ENCODE assay signal across 27 cellular contexts in genomic region chrX:37590047-37590446, GRCh38. TPM values are rescaled to one million over a fixed set of nuclear protein-coding genes. Genes with fewer than 3 reads are reported as not detected.
DNase-seq lines count a peak whose midpoint lies in the region; ATAC-seq, FAIRE-seq and TF ChIP-seq lines count a peak whose summit lies in the region.
"Had no signal": no experiment of that assay in that cellular context is flagged by ENCODE, and none has a peak within 500 bp of the region (broad histone marks: within the 10 kb centered on the region; RNA-seq: fewer than 3 reads in every experiment).

No MANE protein-coding gene starts in this region.

- no peaks in the 10 kb centered on the region for H4K20me1 ChIP-seq in HepG2 (ENCODE audit: insufficient read depth, low read length)
- no peaks in the 10 kb centered on the region for H4K20me1 ChIP-seq in astrocyte (ENCODE audit: insufficient read depth, low read length)
- H4K20me1 ChIP-seq in endothelial cell of umbilical vein (replicated peaks; ENCODE audit: control insufficient read depth, extremely low read depth, insufficient read depth, low read length), result no peaks in the 10 kb centered on the region
- H4K20me1 ChIP-seq: BLaER1 had no signal

- POLR2A ChIA-PET in HepG2 (lab: Yijun Ruan, JAX) (no interaction called here), endothelial cell of umbilical vein (lab: Charles Lee) (no interaction called here)

- intact Hi-C loops in HepG2 (cut with micrococcal nuclease; ENCODE audit: unreplicated experiment), result no loop called here
- intact Hi-C loops in right lobe of liver (cut with DNase I), result no loop called here
- intact Hi-C loops in endothelial cell of umbilical vein (cut with micrococcal nuclease), result no loop called here

- H3K4me3 ChIP-seq in HepG2 (replicated peaks in 1 of 3; ENCODE audit: insufficient read depth in 1 of 3, low read depth in 2 of 3, low read length in 3 of 3) (no peak overlapping the region), right lobe of liver (no peak overlapping the region), astrocyte (ENCODE audit: insufficient read depth, low read depth, low read length) (no peak overlapping the region), endothelial cell of umbilical vein (replicated peaks in 1 of 3; ENCODE audit: insufficient read depth in 1 of 3, low read depth in 1 of 3, low read length in 3 of 3) (no peak overlapping the region)
- H3K4me3 ChIP-seq: BLaER1 had no signal

- in situ Hi-C loops in HepG2 (cut with HindIII; ENCODE audit: extremely low pct_ligation_motif_present, low pct_unique_long_range_greater_than_20kb), result no loop called here
- in situ Hi-C loops in GM13977 (cut with MboI; ENCODE audit: low pct_unique_long_range_greater_than_20kb, low sequenced_read_pairs, unreplicated experiment), result no loop called here

- H3K9me1 ChIP-seq in endothelial cell of umbilical vein (replicated peaks; ENCODE audit: control insufficient read depth, extremely low read depth, insufficient read depth, low read length), result no peaks in the 10 kb centered on the region

- TF ChIP-seq RAD21 in HepG2 (CRISPR knock-in tag; IDR thresholded peaks at IDR 0.05), result no peak

- no peaks in the 10 kb centered on the region for H3K36me3 Mint-ChIP-seq in astrocyte (ENCODE audit: low read depth, unreplicated experiment)
- H3K36me3 Mint-ChIP-seq: CD14-positive monocyte; CD4-positive, alpha-beta memory T cell; CD4-positive, CD25-positive, alpha-beta regulatory T cell had no signal

- H3K79me2 ChIP-seq in HepG2 (ENCODE audit: insufficient read depth, low read length) (no peaks in the 10 kb centered on the region), astrocyte (ENCODE audit: insufficient read depth, low read length) (no peaks in the 10 kb centered on the region), endothelial cell of umbilical vein (ENCODE audit: control insufficient read depth, insufficient read depth, low read length) (no peaks in the 10 kb centered on the region)

- H3K9me3 Mint-ChIP-seq in astrocyte (ENCODE audit: unreplicated experiment), result no peaks in the 10 kb centered on the region

- dilution Hi-C loops in endothelial cell of umbilical vein (cut with MboI; ENCODE audit: extremely low pct_ligation_motif_present, low sequenced_read_pairs), result no loop called here

- H3K36me3 ChIP-seq in HepG2 (replicated peaks in 1 of 2; ENCODE audit: control insufficient read depth in 1 of 2, insufficient read depth in 2 of 2, low read length in 2 of 2) (no peaks in the 10 kb centered on the region), right lobe of liver (no peaks in the 10 kb centered on the region), astrocyte (ENCODE audit: insufficient read depth, low read length) (no peaks in the 10 kb centered on the region), endothelial cell of umbilical vein (ENCODE audit: control insufficient read depth in 2 of 2, extremely low read depth in 1 of 2, insufficient read depth in 2 of 2, low read length in 2 of 2) (no peaks in the 10 kb centered on the region)
- H3K36me3 ChIP-seq: BE2C, BLaER1 had no signal

- FAIRE-seq in HepG2 (lab: Jason Lieb, UNC) (no peak), astrocyte (lab: Jason Lieb, UNC) (peak; percentile 86), endothelial cell of umbilical vein (lab: Jason Lieb, UNC) (peak; percentile 75)
- FAIRE-seq: GM12891, GM18507 had no signal

- H3K27ac Mint-ChIP-seq in astrocyte (ENCODE audit: unreplicated experiment), result no peak overlapping the region
- H3K27ac Mint-ChIP-seq: CD14-positive monocyte; CD4-positive, alpha-beta memory T cell; CD4-positive, CD25-positive, alpha-beta regulatory T cell; CD8-positive, alpha-beta memory T cell had no signal

- DNase-seq in HepG2 (ENCODE audit: low spot score) (no peak), right lobe of liver (no peak), astrocyte (ENCODE audit: low read depth) (no peak), endothelial cell of umbilical vein (ENCODE audit: low read depth, low spot score) (no peak), GM13977 (ENCODE audit: low spot score) (no peak)
- DNase-seq: ACHN; BE2C; C1 segment of cervical spinal cord; CD4-positive, alpha-beta memory T cell; CD4-positive, CD25-positive, alpha-beta regulatory T cell; CD8-positive, alpha-beta memory T cell; COR-L47; DMS 273 treated with DMSO at 0.1 percent for 48 hours; DMS153; DMS53; DMS79; DND-41; EL; GF-D8 had no signal

- BruUV-seq in HepG2 (replicated peaks; lab: Mats Ljungman, UMichigan) (no TSS peak), endothelial cell of umbilical vein (replicated peaks; lab: Mats Ljungman, UMichigan) (no TSS peak)

- ATAC-seq in HepG2 (no peak), right lobe of liver (no peak), HG02884 (IDR thresholded peaks at IDR 0.05; ENCODE audit: unreplicated experiment) (no peak), HG02981 (IDR thresholded peaks at IDR 0.05; ENCODE audit: unreplicated experiment) (no peak)

- H3K9me3 ChIP-seq in HepG2 (ENCODE audit: low read length) (no peaks in the 10 kb centered on the region), right lobe of liver (no peaks in the 10 kb centered on the region), astrocyte (ENCODE audit: insufficient read depth, low read depth, low read length) (no peaks in the 10 kb centered on the region), endothelial cell of umbilical vein (replicated peaks; ENCODE audit: control insufficient read depth, insufficient read depth, low read length) (no peaks in the 10 kb centered on the region)
- H3K9me3 ChIP-seq: BE2C had no signal

- H3K4me1 ChIP-seq in HepG2 (ENCODE audit: insufficient read depth, low read length), result no peaks in the 10 kb centered on the region
- H3K4me1 ChIP-seq in right lobe of liver, result no peaks in the 10 kb centered on the region
- H3K4me1 ChIP-seq in astrocyte (ENCODE audit: insufficient read depth, low read length), result no peaks in the 10 kb centered on the region
- no peaks in the 10 kb centered on the region for H3K4me1 ChIP-seq in endothelial cell of umbilical vein (ENCODE audit: control insufficient read depth, extremely low read depth, insufficient read depth, low read length)
- H3K4me1 ChIP-seq: BE2C, BLaER1 had no signal

- H2AFZ ChIP-seq in HepG2 (ENCODE audit: low read length), result no peak overlapping the region
- H2AFZ ChIP-seq in astrocyte (ENCODE audit: low read depth, low read length), result no peak overlapping the region
- no peak overlapping the region for H2AFZ ChIP-seq in endothelial cell of umbilical vein (ENCODE audit: low read depth, low read length)

- no peaks in the 10 kb centered on the region for H3K27me3 ChIP-seq in HepG2 (ENCODE audit: control insufficient read depth in 1 of 2, insufficient read depth in 2 of 2, low read length in 2 of 2)
- H3K27me3 ChIP-seq in right lobe of liver, result no peaks in the 10 kb centered on the region
- H3K27me3 ChIP-seq in astrocyte (ENCODE audit: insufficient read depth, low read length), result no peaks in the 10 kb centered on the region
- no peaks in the 10 kb centered on the region for H3K27me3 ChIP-seq in endothelial cell of umbilical vein (ENCODE audit: control insufficient read depth in 2 of 2, insufficient read depth in 2 of 2, low read length in 2 of 2)
- H3K27me3 ChIP-seq: BE2C, BLaER1 had no signal

- no peak overlapping the region for H3K27ac ChIP-seq in HepG2 (ENCODE audit: extremely low read length, insufficient read depth, low read length)
- no peak overlapping the region for H3K27ac ChIP-seq in right lobe of liver
- H3K27ac ChIP-seq in astrocyte (ENCODE audit: low read depth, low read length), result no peak overlapping the region
- H3K27ac ChIP-seq in endothelial cell of umbilical vein (ENCODE audit: insufficient read depth, low read depth, low read length), result no peak overlapping the region
- H3K27ac ChIP-seq: 22Rv1, BLaER1 had no signal

- no peak overlapping the region for H3K4me3 Mint-ChIP-seq in astrocyte (ENCODE audit: unreplicated experiment)
- H3K4me3 Mint-ChIP-seq: CD14-positive monocyte; CD4-positive, alpha-beta memory T cell; CD4-positive, CD25-positive, alpha-beta regulatory T cell; CD8-positive, alpha-beta memory T cell had no signal

- CTCF ChIA-PET in HepG2 (lab: Yijun Ruan, JAX; ENCODE audit: low intra/inter-chr PET ratio, low total read pairs), result no interaction called here
- CTCF ChIA-PET in endothelial cell of umbilical vein (lab: Charles Lee), result no interaction called here

- no peaks in the 10 kb centered on the region for H3K4me1 Mint-ChIP-seq in astrocyte (ENCODE audit: low read depth, unreplicated experiment)
- H3K4me1 Mint-ChIP-seq: CD4-positive, alpha-beta memory T cell; CD4-positive, CD25-positive, alpha-beta regulatory T cell; CD8-positive, alpha-beta memory T cell had no signal

- WGBS in HepG2 (ENCODE audit: low lambda C conversion rate), result 4% methylated on average over 2 of the region's 2 CpGs
- 34% methylated on average over 2 of the region's 2 CpGs for WGBS in right lobe of liver (ENCODE audit: insufficient coverage, low coverage, low lambda C conversion rate, missing lambda C conversion rate)

- H3K9ac ChIP-seq in HepG2 (ENCODE audit: insufficient read depth, low read depth, low read length), result no peak overlapping the region
- no peak overlapping the region for H3K9ac ChIP-seq in astrocyte (ENCODE audit: low read length)
- H3K9ac ChIP-seq in endothelial cell of umbilical vein (replicated peaks; ENCODE audit: extremely low read depth, insufficient read depth, low read length), result no peak overlapping the region
- H3K9ac ChIP-seq: BLaER1 had no signal

- no peak overlapping the region for H3K4me2 ChIP-seq in HepG2 (ENCODE audit: low read depth, low read length)
- H3K4me2 ChIP-seq in astrocyte (ENCODE audit: low read length), result no peak overlapping the region
- H3K4me2 ChIP-seq in endothelial cell of umbilical vein (ENCODE audit: insufficient read depth, low read length), result no peak overlapping the region
- H3K4me2 ChIP-seq: BLaER1 had no signal

- TF ChIP-seq CTCF in HepG2 (CRISPR knock-in tag; IDR thresholded peaks at IDR 0.05) (no peak), right lobe of liver (IDR thresholded peaks at IDR 0.05) (no peak), astrocyte (IDR thresholded peaks at IDR 0.05; ENCODE audit: insufficient read depth, low read depth, low read length) (no peak), endothelial cell of umbilical vein (IDR thresholded peaks at IDR 0.05; ENCODE audit: extremely low read depth in 1 of 2, insufficient read depth in 1 of 2, low read depth in 1 of 2, low read length in 2 of 2) (no peak), GM13977 (IDR thresholded peaks at IDR 0.05; ENCODE audit: extremely low read depth, insufficient read depth, missing control alignments) (no peak)

- peaks cover 3% of the 10 kb centered on the region for H3K27me3 Mint-ChIP-seq in astrocyte (ENCODE audit: low read depth, unreplicated experiment)
- H3K27me3 Mint-ChIP-seq: CD4-positive, CD25-positive, alpha-beta regulatory T cell had no signal

- no peak for TF ChIP-seq POLR2A in HepG2 (IDR thresholded peaks at IDR 0.05; ENCODE audit: insufficient read depth in 1 of 2, low read depth in 2 of 2, low read length in 2 of 2)
- TF ChIP-seq POLR2A in right lobe of liver (IDR thresholded peaks at IDR 0.05), result no peak
- TF ChIP-seq POLR2A in endothelial cell of umbilical vein (IDR thresholded peaks at IDR 0.05; ENCODE audit: low read depth, low read length), result no peak

- no peak for TF ChIP-seq EP300 in HepG2 (IDR thresholded peaks at IDR 0.05; ENCODE audit: low read depth in 2 of 2, low read length in 2 of 2)
- TF ChIP-seq EP300 in HepG2 (CRISPR knock-in tag; IDR thresholded peaks at IDR 0.05; ENCODE audit: borderline replicate concordance), result no peak

RNA-seq across cellular contexts. Expression of gene LANCL3, which starts 18.6 kb away (rescaled TPM):
- total RNA-seq in HepG2 (2016; rRNA removed; fragmentation: Illumina TruSeq; extraction: Trizol), result not detected in 2 replicates
- total RNA-seq in HepG2 (2016; cell fraction: cytosol; rRNA removed; fragmentation: Illumina TruSeq; extraction: Trizol; ENCODE audit: low read depth), result not detected in 2 replicates
- not detected in 2 replicates for total RNA-seq in HepG2 (2016; cell fraction: insoluble cytoplasmic fraction; rRNA removed; fragmentation: Illumina TruSeq; extraction: Trizol)
- not detected in 2 replicates for total RNA-seq in HepG2 (2016; cell fraction: membrane; rRNA removed; fragmentation: Illumina TruSeq; extraction: Trizol)
- total RNA-seq in HepG2 (2016; cell fraction: nucleus; rRNA removed; fragmentation: Illumina TruSeq; extraction: Trizol), result not detected in 2 replicates
- not detected in 2 replicates for polyA plus RNA-seq in HepG2 (2011; rRNA removed)
- not detected in 2 replicates for polyA plus RNA-seq in HepG2 (2011; cell fraction: cytosol; rRNA removed)
- not detected in 2 replicates for polyA plus RNA-seq in HepG2 (2011; cell fraction: nucleus; rRNA removed)
- not detected in 2 replicates for polyA plus RNA-seq in HepG2 (2012)
- polyA plus RNA-seq in HepG2 (2016; cell fraction: cytosol; fragmentation: Illumina TruSeq; extraction: Trizol; ENCODE audit: low read depth), result not detected in 2 replicates
- not detected in 2 replicates for polyA plus RNA-seq in HepG2 (2016; cell fraction: insoluble cytoplasmic fraction; fragmentation: Illumina TruSeq; extraction: Trizol; ENCODE audit: low read depth)
- not detected in 2 replicates for polyA plus RNA-seq in HepG2 (2016; cell fraction: membrane; fragmentation: Illumina TruSeq; extraction: Trizol; ENCODE audit: low read depth)
- not detected in 2 replicates for polyA plus RNA-seq in HepG2 (2016; cell fraction: nucleus; fragmentation: Illumina TruSeq; extraction: Trizol; ENCODE audit: insufficient read depth, low read depth)
- polyA minus RNA-seq in HepG2 (2011; rRNA and poly(A)+ RNA removed; ENCODE audit: low replicate concordance), result 0.12 TPM in 1 of 2 replicates, not detected in the other
- polyA minus RNA-seq in HepG2 (2011; cell fraction: cytosol; rRNA and poly(A)+ RNA removed), result not detected in 2 replicates
- under 0.01 TPM in 1 of 2 replicates, not detected in the other for polyA minus RNA-seq in HepG2 (2011; cell fraction: nucleus; rRNA and poly(A)+ RNA removed)
- total RNA-seq in right lobe of liver, result under 1 TPM in 3 of 6 experiments, not detected in 3; 0.02 to 0.10 (median 0.07) TPM
- 0.22 and 0.36 TPM in 2 replicates for total RNA-seq in astrocyte
- 0.83 and 1.5 TPM in 2 replicates for total RNA-seq in endothelial cell of umbilical vein
- polyA plus RNA-seq in endothelial cell of umbilical vein, result 0.08 and 0.12 TPM in 2 replicates
- polyA plus RNA-seq in endothelial cell of umbilical vein (2011; cell fraction: cytosol; rRNA removed), result 0.14 and 0.18 TPM in 2 replicates
- polyA plus RNA-seq in endothelial cell of umbilical vein (2011; cell fraction: nucleus; rRNA removed), result 0.11 and 0.22 TPM in 2 replicates
- polyA plus RNA-seq in endothelial cell of umbilical vein (2012), result 0.11 and 0.56 TPM in 2 replicates
- 0.13 and 0.32 TPM in 2 replicates for polyA minus RNA-seq in endothelial cell of umbilical vein
- polyA minus RNA-seq in endothelial cell of umbilical vein (2011; cell fraction: cytosol; rRNA and poly(A)+ RNA removed), result 0.10 TPM
- 0.24 and 0.38 TPM in 2 replicates for polyA minus RNA-seq in endothelial cell of umbilical vein (2011; cell fraction: nucleus; rRNA and poly(A)+ RNA removed)
- total RNA-seq: G401 had no signal
- polyA plus RNA-seq: CD4-positive, CD25-positive, alpha-beta regulatory T cell had no signal
